In genomic region chr7:158080899-158081445, GRCh38 we compare ENCODE assay signal across 2 cellular contexts.
TF ChIP-seq lines count a peak whose summit lies in the region.

No MANE protein-coding gene starts in this region.

TF ChIP-seq in WTC11, 78 proteins besides CTCF, POLR2A, EP300 and RAD21 (continues in another document):
- TF ChIP-seq AFF4 (CRISPR knock-in tag; IDR thresholded peaks at IDR 0.05; ENCODE audit: borderline replicate concordance) = no peak
- no peak for TF ChIP-seq E2F5 (CRISPR knock-in tag; IDR thresholded peaks at IDR 0.05)
- no peak for TF ChIP-seq ZNF281 (CRISPR knock-in tag; IDR thresholded peaks at IDR 0.05)
- no peak for TF ChIP-seq ETV6 (CRISPR knock-in tag; IDR thresholded peaks at IDR 0.05)
- TF ChIP-seq ZNF263 (CRISPR knock-in tag; IDR thresholded peaks at IDR 0.05; ENCODE audit: low read depth) = no peak
- TF ChIP-seq ZNF532 (CRISPR knock-in tag; IDR thresholded peaks at IDR 0.05; ENCODE audit: borderline replicate concordance) = no peak
- no peak for TF ChIP-seq MXD4 (CRISPR knock-in tag; IDR thresholded peaks at IDR 0.05; ENCODE audit: borderline replicate concordance)
- TF ChIP-seq IRF1 (CRISPR knock-in tag; IDR thresholded peaks at IDR 0.05) = no peak

TF ChIP-seq in H1, 55 proteins besides CTCF, POLR2A, EP300 and RAD21 (continued from another document):
- TF ChIP-seq ATF2 (IDR thresholded peaks at IDR 0.05; ENCODE audit: low read length) = no peak
- TF ChIP-seq USF2 (IDR thresholded peaks at IDR 0.05; ENCODE audit: low read length) = no peak
- TF ChIP-seq EGR1 (IDR thresholded peaks at IDR 0.05; ENCODE audit: borderline replicate concordance, low read depth, low read length) = no peak
- no peak for TF ChIP-seq SIX5 (IDR thresholded peaks at IDR 0.05; ENCODE audit: low read depth, low read length)
- TF ChIP-seq TEAD4 (IDR thresholded peaks at IDR 0.05; ENCODE audit: low read depth, low read length) = no peak
- TF ChIP-seq CHD2 (IDR thresholded peaks at IDR 0.05; ENCODE audit: low read length) = no peak
- TF ChIP-seq JUND (IDR thresholded peaks at IDR 0.05; ENCODE audit: low read length) = no peak
- no peak for TF ChIP-seq HDAC2 (IDR thresholded peaks at IDR 0.05; ENCODE audit: borderline replicate concordance in 1 of 2, low read depth in 2 of 2, low read length in 2 of 2)
- no peak for TF ChIP-seq JUN (IDR thresholded peaks at IDR 0.05; ENCODE audit: low read depth, low read length)
- TF ChIP-seq GTF2F1 (IDR thresholded peaks at IDR 0.05; ENCODE audit: borderline replicate concordance, low read depth, low read length) = no peak
- TF ChIP-seq BCL11A (IDR thresholded peaks at IDR 0.05; ENCODE audit: low read depth in 2 of 2, low read length in 2 of 2) = no peak
- no peak for TF ChIP-seq FOSL1 (IDR thresholded peaks at IDR 0.05; ENCODE audit: insufficient read depth, low read depth, low read length)
- TF ChIP-seq ASH2L (IDR thresholded peaks at IDR 0.05; ENCODE audit: low read length) = no peak
- TF ChIP-seq CHD7 (IDR thresholded peaks at IDR 0.05; ENCODE audit: insufficient replicate concordance, low read length) = no peak
- no peak for TF ChIP-seq CREB1 (IDR thresholded peaks at IDR 0.05)
- no peak for TF ChIP-seq SRF (IDR thresholded peaks at IDR 0.05; ENCODE audit: low read depth, low read length)
- TF ChIP-seq CEBPB (IDR thresholded peaks at IDR 0.05; ENCODE audit: low read depth, low read length) = no peak
